Comparison of ENCODE assay signal across 18 cellular contexts in genomic region chr18:79792096-79792987, GRCh38. TPM values are rescaled to one million over a fixed set of nuclear protein-coding genes. Genes with fewer than 3 reads are reported as not detected.
DNase-seq lines count a peak whose midpoint lies in the region; ATAC-seq and TF ChIP-seq lines count a peak whose summit lies in the region.
"Had no signal": no experiment of that assay in that cellular context is flagged by ENCODE, and none has a peak within 500 bp of the region (broad histone marks: within the 10 kb centered on the region; RNA-seq: fewer than 3 reads in every experiment).

No MANE protein-coding gene starts in this region.

- H4K20me1 ChIP-seq in SK-N-SH (ENCODE audit: insufficient read depth) (no peaks in the 10 kb centered on the region), PC-9 (ENCODE audit: insufficient read depth) (no peaks in the 10 kb centered on the region)

- H3K4me2 ChIP-seq in SK-N-SH (peak overlapping the region; percentile 53), PC-9 (peak overlapping the region; percentile 75)

- intact Hi-C loops in PC-9 (cut with micrococcal nuclease; ENCODE audit: unreplicated experiment): loop anchor here (5.0 kb wide), 1 partner anchor 170 kb away; the partner anchor contains the start of gene HSBP1L1

- CTCF ChIA-PET in SK-N-SH (lab: Yijun Ruan, JAX): no interaction called here
- CTCF ChIA-PET in PC-9 (lab: Charles Lee): no interaction called here

- H3K9ac ChIP-seq in SK-N-SH: no peak overlapping the region

- H3K4me3 Mint-ChIP-seq in stimulated activated memory B cell treated with anti-CD40 and anti-IgM and Interleukin-4, amounts not matched to agents 10 μg/mL and 1 μg/mL and 100 μg/mL, for 72 hours: peak overlapping the region; percentile 35
- no peak overlapping the region for H3K4me3 Mint-ChIP-seq in activated T-cell treated with anti-CD3 and anti-CD28 coated beads, Interleukin-2, amount 50 U/mL, for 24 hours
- H3K4me3 Mint-ChIP-seq: nephron had no signal

- H3K36me3 ChIP-seq in SK-N-SH (replicated peaks in 1 of 2; ENCODE audit: control insufficient read depth in 1 of 2, insufficient read depth in 2 of 2, low read length in 1 of 2) (no peaks in the 10 kb centered on the region), PC-9 (ENCODE audit: low read depth) (no peaks in the 10 kb centered on the region)
- H3K36me3 ChIP-seq: right lobe of liver had no signal

- H3K9me3 Mint-ChIP-seq in stimulated activated memory B cell treated with anti-CD40 and anti-IgM and Interleukin-4, amounts not matched to agents 10 μg/mL and 1 μg/mL and 100 μg/mL, for 72 hours: no peaks in the 10 kb centered on the region
- H3K9me3 Mint-ChIP-seq in activated T-cell treated with anti-CD3 and anti-CD28 coated beads, Interleukin-2, amount 50 U/mL, for 24 hours: no peaks in the 10 kb centered on the region
- H3K9me3 Mint-ChIP-seq: nephron had no signal

- no peak for DNase-seq in SK-N-SH
- no peak for DNase-seq in PC-9
- DNase-seq in fibroblast of the aortic adventitia (ENCODE audit: low read depth): no peak
- DNase-seq in activated T-cell treated with anti-CD3 and anti-CD28 coated beads, Interleukin-2, amount 50 U/mL, for 24 hours: no peak
- DNase-seq: 8988T; activated CD4-positive, alpha-beta T cell treated with anti-CD3 and anti-CD28 coated beads, Interleukin-2, amount 50 U/mL, for 1 hour; Calu3; effector memory CD4-positive, alpha-beta T cell; T-helper 1 cell had no signal

- H3K27me3 ChIP-seq in SK-N-SH (ENCODE audit: insufficient read depth) (peaks cover 72% of the 10 kb centered on the region), PC-9 (ENCODE audit: insufficient read depth, low read depth) (no peaks in the 10 kb centered on the region)

- no peak for ATAC-seq in SK-N-SH treated with all-trans-retinoic acid at 6 μM for 48 hours
- no peak for ATAC-seq in stimulated activated memory B cell treated with anti-CD40 and anti-IgM and Interleukin-4, amounts not matched to agents 10 μg/mL and 1 μg/mL and 100 μg/mL, for 72 hours
- no peak for ATAC-seq in HG03342 (IDR thresholded peaks at IDR 0.05; ENCODE audit: unreplicated experiment)
- no peak for ATAC-seq in HG03095 (IDR thresholded peaks at IDR 0.05; ENCODE audit: unreplicated experiment)

- TF ChIP-seq EP300 in SK-N-SH (IDR thresholded peaks at IDR 0.05; ENCODE audit: borderline replicate concordance in 1 of 2, low read depth in 1 of 2, low read length in 1 of 2): no peak

- H2AFZ ChIP-seq in SK-N-SH (ENCODE audit: low read depth) (no peak overlapping the region), PC-9 (0 out of 2 replicates have a peak overlapping the region, but pooled peaks have one; percentile 6)

- H3K4me1 ChIP-seq in SK-N-SH (ENCODE audit: control insufficient read depth in 1 of 2, insufficient read depth in 2 of 2, low read depth in 1 of 2, low read length in 1 of 2) (peaks cover 0 to 4% of the 10 kb centered on the region in 2 experiments; a peak in 1 of 4 replicates), PC-9 (replicated peaks; ENCODE audit: insufficient read depth) (peaks cover 17% of the 10 kb centered on the region)

- no peak for TF ChIP-seq RAD21 in SK-N-SH (IDR thresholded peaks at IDR 0.05; ENCODE audit: low read length)

- H3K4me3 ChIP-seq in SK-N-SH (ENCODE audit: low read depth in 2 of 2, low read length in 1 of 2) (peak overlapping the region in 1 of 2 experiments; percentile 24; a peak in 1 of 4 replicates), PC-9 (0 out of 2 replicates have a peak overlapping the region, but pooled peaks have one; percentile 8), fibroblast of the aortic adventitia (ENCODE audit: low read depth, low read length) (peak overlapping the region; percentile 32)
- H3K4me3 ChIP-seq: body of pancreas, right lobe of liver had no signal

- H3K4me1 Mint-ChIP-seq in stimulated activated memory B cell treated with anti-CD40 and anti-IgM and Interleukin-4, amounts not matched to agents 10 μg/mL and 1 μg/mL and 100 μg/mL, for 72 hours: peaks cover 33% of the 10 kb centered on the region
- H3K4me1 Mint-ChIP-seq in activated T-cell treated with anti-CD3 and anti-CD28 coated beads, Interleukin-2, amount 50 U/mL, for 24 hours (ENCODE audit: low read depth): peaks cover 16% of the 10 kb centered on the region

- H3K9me3 ChIP-seq in SK-N-SH: no peaks in the 10 kb centered on the region
- no peaks in the 10 kb centered on the region for H3K9me3 ChIP-seq in PC-9 (ENCODE audit: insufficient read depth, low read depth)
- H3K9me3 ChIP-seq: body of pancreas, right lobe of liver had no signal

- POLR2A ChIA-PET in SK-N-SH (lab: Yijun Ruan, JAX) (no interaction called here), PC-9 (lab: Charles Lee; ENCODE audit: unreplicated experiment) (no interaction called here)

- BruUV-seq in PC-9 (replicated peaks; lab: Mats Ljungman, UMichigan): no TSS peak

- H3F3A ChIP-seq in SK-N-SH (replicated peaks; ENCODE audit: insufficient read depth): no peaks in the 10 kb centered on the region
- peaks cover 24% of the 10 kb centered on the region for H3F3A ChIP-seq in PC-9 (ENCODE audit: insufficient read depth, low read depth)

- no peaks in the 10 kb centered on the region for H3K9me2 ChIP-seq in SK-N-SH
- no peaks in the 10 kb centered on the region for H3K9me2 ChIP-seq in PC-9 (ENCODE audit: insufficient read depth)

- H3K79me2 ChIP-seq in SK-N-SH (ENCODE audit: insufficient read depth) (no peaks in the 10 kb centered on the region), PC-9 (ENCODE audit: low read depth) (no peaks in the 10 kb centered on the region)

- H3K27ac ChIP-seq in SK-N-SH (ENCODE audit: low read depth in 2 of 2, low read length in 1 of 2) (no peak overlapping the region), PC-9 (no peak overlapping the region; the same call in 1 of the 2 replicates)
- H3K27ac ChIP-seq: right lobe of liver had no signal

- 39% methylated on average over 42 of the region's 46 CpGs for WGBS in SK-N-SH (ENCODE audit: low lambda C conversion rate)

- H3K27me3 Mint-ChIP-seq in stimulated activated memory B cell treated with anti-CD40 and anti-IgM and Interleukin-4, amounts not matched to agents 10 μg/mL and 1 μg/mL and 100 μg/mL, for 72 hours: peaks cover 60% of the 10 kb centered on the region
- peaks cover 83% of the 10 kb centered on the region for H3K27me3 Mint-ChIP-seq in activated T-cell treated with anti-CD3 and anti-CD28 coated beads, Interleukin-2, amount 50 U/mL, for 24 hours

- TF ChIP-seq CTCF in SK-N-SH (IDR thresholded peaks at IDR 0.05) (no peak), PC-9 (conservative IDR thresholded peaks at IDR 0.05) (no peak), fibroblast of the aortic adventitia (IDR thresholded peaks at IDR 0.05; ENCODE audit: insufficient read depth, low read length) (no peak)

- H3K36me3 Mint-ChIP-seq in stimulated activated memory B cell treated with anti-CD40 and anti-IgM and Interleukin-4, amounts not matched to agents 10 μg/mL and 1 μg/mL and 100 μg/mL, for 72 hours: no peaks in the 10 kb centered on the region
- H3K36me3 Mint-ChIP-seq in activated T-cell treated with anti-CD3 and anti-CD28 coated beads, Interleukin-2, amount 50 U/mL, for 24 hours (ENCODE audit: low read depth): no peaks in the 10 kb centered on the region

- peak overlapping the region; percentile 61 for H3K27ac Mint-ChIP-seq in stimulated activated memory B cell treated with anti-CD40 and anti-IgM and Interleukin-4, amounts not matched to agents 10 μg/mL and 1 μg/mL and 100 μg/mL, for 72 hours
- no peak overlapping the region for H3K27ac Mint-ChIP-seq in activated T-cell treated with anti-CD3 and anti-CD28 coated beads, Interleukin-2, amount 50 U/mL, for 24 hours
- H3K27ac Mint-ChIP-seq: nephron had no signal

TF ChIP-seq in SK-N-SH, 30 proteins besides CTCF, POLR2A, EP300 and RAD21:
- TF ChIP-seq SMC3 (IDR thresholded peaks at IDR 0.05; ENCODE audit: low read depth, low read length) (no peak), FOXM1 (IDR thresholded peaks at IDR 0.05; ENCODE audit: low read depth) (no peak), EZH2phosphoT487 (IDR thresholded peaks at IDR 0.05; ENCODE audit: borderline replicate concordance, low read depth) (no peak), USF1 (IDR thresholded peaks at IDR 0.05; ENCODE audit: borderline replicate concordance, low read depth) (no peak), TEAD4 (IDR thresholded peaks at IDR 0.05; ENCODE audit: borderline replicate concordance, insufficient read depth) (no peak), ELF1 (IDR thresholded peaks at IDR 0.05) (no peak), CHD2 (IDR thresholded peaks at IDR 0.05; ENCODE audit: low read length, partially characterized antibody) (no peak)

TF ChIP-seq in SK-N-SH treated with all-trans-retinoic acid at 6 μM for 48 hours, 23 proteins besides CTCF, POLR2A, EP300 and RAD21 (continues in another document):
- TF ChIP-seq OSR1 (CRISPR knock-in tag; IDR thresholded peaks at IDR 0.05) (no peak), ISL1 (CRISPR knock-in tag; IDR thresholded peaks at IDR 0.05) (no peak), ZC3H10 (CRISPR knock-in tag; IDR thresholded peaks at IDR 0.05) (no peak), ZNF70 (CRISPR knock-in tag; IDR thresholded peaks at IDR 0.05) (no peak), TOX (CRISPR knock-in tag; IDR thresholded peaks at IDR 0.05; ENCODE audit: borderline replicate concordance) (no peak), POU6F1 (CRISPR knock-in tag; IDR thresholded peaks at IDR 0.05; ENCODE audit: borderline replicate concordance, low read depth) (no peak), ZFP3 (CRISPR knock-in tag; IDR thresholded peaks at IDR 0.05) (no peak), PPARA (CRISPR knock-in tag; IDR thresholded peaks at IDR 0.05; ENCODE audit: borderline replicate concordance) (no peak), ZNF565 (CRISPR knock-in tag; conservative IDR thresholded peaks at IDR 0.05; ENCODE audit: low read depth) (no peak), GLIS3 (CRISPR knock-in tag; IDR thresholded peaks at IDR 0.05) (no peak), ESRRG (CRISPR knock-in tag; IDR thresholded peaks at IDR 0.05) (no peak), CSDC2 (CRISPR knock-in tag; IDR thresholded peaks at IDR 0.05) (no peak)

RNA-seq across cellular contexts. Expression of gene KCNG2, which starts 5.4 kb away (rescaled TPM):
- polyA plus RNA-seq in SK-N-SH (2012; rRNA removed): not detected in 2 replicates
- not detected in 2 replicates for polyA plus RNA-seq in SK-N-SH (2012; cell fraction: cytosol; rRNA removed)
- polyA plus RNA-seq in SK-N-SH (2012; cell fraction: nucleus; rRNA removed): not detected in 2 replicates
- total RNA-seq in PC-9 (2021) (not detected in 2 replicates), fibroblast of the aortic adventitia (ENCODE audit: low replicate concordance) (not detected in 2 replicates)
- total RNA-seq: body of pancreas, Calu3, glomerular endothelial cell, kidney epithelial cell, right lobe of liver had no signal
